2 cellular contexts compared by ENCODE assay signal in the genomic region with DNA sequence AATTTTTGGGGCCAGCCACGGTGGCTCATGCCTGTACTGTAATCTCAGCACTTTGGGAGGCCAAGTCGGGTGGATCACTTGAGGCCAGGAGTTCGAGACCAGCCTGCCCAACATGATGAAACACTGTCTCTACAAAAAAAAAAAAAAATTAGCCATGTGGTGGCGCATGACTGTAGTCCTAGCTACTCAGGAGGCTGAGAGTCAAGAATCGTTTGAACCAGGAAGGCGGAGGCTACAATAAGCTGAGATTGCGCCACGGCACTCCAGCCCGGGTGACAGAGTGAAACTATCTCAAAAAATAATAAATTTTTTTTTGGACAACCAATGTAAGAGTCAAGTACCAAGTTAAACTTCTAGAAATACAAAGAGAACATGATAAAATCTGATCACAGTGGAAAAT.
TF ChIP-seq lines count a peak whose summit lies in the region.

No MANE protein-coding gene starts in this region.

TF ChIP-seq in A549, 52 proteins besides CTCF, POLR2A, EP300 and RAD21:
- TF ChIP-seq BHLHE40 (IDR thresholded peaks at IDR 0.05; ENCODE audit: low read depth, low read length), result no peak
- TF ChIP-seq RFX5 (IDR thresholded peaks at IDR 0.05), result no peak
- no peak for TF ChIP-seq RCOR1 (IDR thresholded peaks at IDR 0.05; ENCODE audit: low read depth, low read length)
- no peak for TF ChIP-seq RARB (CRISPR knock-in tag; IDR thresholded peaks at IDR 0.05)

TF ChIP-seq in HCT116, 20 proteins besides CTCF, POLR2A, EP300 and RAD21:
- TF ChIP-seq TCF7L2 (IDR thresholded peaks at IDR 0.05; ENCODE audit: borderline replicate concordance, extremely low read depth, insufficient read depth, insufficient read length) (no peak), POLR2AphosphoS5 (IDR thresholded peaks at IDR 0.05; ENCODE audit: low read depth, low read length) (peak; percentile 35; the same call in 1 of the 2 replicates), CBX3 (IDR thresholded peaks at IDR 0.05; ENCODE audit: low read depth) (peak; percentile 73), CEBPB (IDR thresholded peaks at IDR 0.05; ENCODE audit: low read depth) (peak; percentile 80), ZFX (IDR thresholded peaks at IDR 0.05) (no peak), SP1 (IDR thresholded peaks at IDR 0.05; ENCODE audit: low read depth) (0 out of 2 replicates have a peak, but pooled peaks have one; percentile 17), YY1 (IDR thresholded peaks at IDR 0.05; ENCODE audit: extremely low read depth, insufficient replicate concordance, low read depth, low read length) (no peak), ZBTB33 (IDR thresholded peaks at IDR 0.05; ENCODE audit: extremely low read depth, insufficient replicate concordance, low read length) (no peak), EGR1 (IDR thresholded peaks at IDR 0.05; ENCODE audit: low read depth) (no peak), EZH2 (IDR thresholded peaks at IDR 0.05) (no peak), JUND (IDR thresholded peaks at IDR 0.05) (0 out of 2 replicates have a peak, but pooled peaks have one; percentile 14)
- TF ChIP-seq, protein P1, sequence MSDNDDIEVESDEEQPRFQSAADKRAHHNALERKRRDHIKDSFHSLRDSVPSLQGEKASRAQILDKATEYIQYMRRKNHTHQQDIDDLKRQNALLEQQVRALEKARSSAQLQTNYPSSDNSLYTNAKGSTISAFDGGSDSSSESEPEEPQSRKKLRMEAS (IDR thresholded peaks at IDR 0.05), result peak; percentile 76
